17 cellular contexts compared by ENCODE assay signal in genomic region chr1:29394521-29394921, GRCh38.
DNase-seq lines count a peak whose midpoint lies in the region; ATAC-seq and TF ChIP-seq lines count a peak whose summit lies in the region.
"Had no signal": no experiment of that assay in that cellular context is flagged by ENCODE, and none has a peak within 500 bp of the region (broad histone marks: within the 10 kb centered on the region; RNA-seq: fewer than 3 reads in every experiment).

No MANE protein-coding gene starts in this region.

- H3K36me3 ChIP-seq in vagina, result no peaks in the 10 kb centered on the region
- no peaks in the 10 kb centered on the region for H3K36me3 ChIP-seq in upper lobe of right lung

- no peak for ATAC-seq in upper lobe of right lung
- ATAC-seq: PC-3 had no signal

- peaks cover 6% of the 10 kb centered on the region for H3K9me3 Mint-ChIP-seq in nephron progenitor cell

- H3K4me3 Mint-ChIP-seq in nephron progenitor cell, result no peak overlapping the region
- H3K4me3 Mint-ChIP-seq: CD8-positive, alpha-beta memory T cell; IgD-negative memory B cell had no signal

- H3K27me3 ChIP-seq in vagina (no peaks in the 10 kb centered on the region), upper lobe of right lung (peaks cover 23% of the 10 kb centered on the region)

- no peak for TF ChIP-seq POLR2A in vagina (IDR thresholded peaks at IDR 0.05)

- H3K4me1 ChIP-seq in vagina, result no peaks in the 10 kb centered on the region
- no peaks in the 10 kb centered on the region for H3K4me1 ChIP-seq in upper lobe of right lung

- DNase-seq in activated CD8-positive, alpha-beta memory T cell treated with anti-CD3 and anti-CD28 coated beads for 24 hours, result peak; percentile 44
- no peak for DNase-seq in activated CD8-positive, alpha-beta memory T cell treated with anti-CD3 and anti-CD28 coated beads, Interleukin-2, amount 50 U/mL, for 4 hours
- DNase-seq in NCI-H69 (lab: John Stamatoyannopoulos, UW), result peak; percentile 25
- DNase-seq in nephron progenitor cell, result no peak
- peak; percentile 76 to 95 for DNase-seq in vagina (ENCODE audit: extremely low spot score in 2 of 2)
- DNase-seq in EL, result no peak
- DNase-seq in activated naive CD4-positive, alpha-beta T cell treated with anti-CD3 and anti-CD28 coated beads, Interleukin-2, amount 50 U/mL, for 16 hours, result no peak
- DNase-seq in upper lobe of right lung, result no peak
- DNase-seq: CD8-positive, alpha-beta memory T cell; MV-4-11; NCI-H2081; NCI-H2171 treated with DMSO at 0.1 percent for 48 hours; NCI-H524 treated with DMSO at 0.1 percent for 48 hours; PC-3; SHP77 had no signal

- H3K27ac ChIP-seq in vagina, result no peak overlapping the region
- no peak overlapping the region for H3K27ac ChIP-seq in upper lobe of right lung
- H3K27ac ChIP-seq: C4-2B had no signal

- H3K36me3 Mint-ChIP-seq in nephron progenitor cell (ENCODE audit: low read depth), result no peaks in the 10 kb centered on the region
- H3K36me3 Mint-ChIP-seq: CD8-positive, alpha-beta memory T cell; IgD-negative memory B cell had no signal

- peak overlapping the region; percentile 54 for H3K27ac Mint-ChIP-seq in nephron progenitor cell
- H3K27ac Mint-ChIP-seq: CD8-positive, alpha-beta memory T cell; IgD-negative memory B cell had no signal

- H3K9me3 ChIP-seq in vagina, result no peaks in the 10 kb centered on the region
- no peaks in the 10 kb centered on the region for H3K9me3 ChIP-seq in upper lobe of right lung

- H3K4me1 Mint-ChIP-seq in nephron progenitor cell, result peaks cover 37% of the 10 kb centered on the region
- H3K4me1 Mint-ChIP-seq: CD8-positive, alpha-beta memory T cell; IgD-negative memory B cell had no signal

- H3K27me3 Mint-ChIP-seq in nephron progenitor cell (ENCODE audit: low read depth, poor library complexity), result peaks cover 17% of the 10 kb centered on the region

- TF ChIP-seq CTCF in nephron progenitor cell (IDR thresholded peaks at IDR 0.05) (no peak), vagina (IDR thresholded peaks at IDR 0.05) (no peak), upper lobe of right lung (IDR thresholded peaks at IDR 0.05) (no peak)

- H3K4me3 ChIP-seq in vagina, result no peak overlapping the region
- H3K4me3 ChIP-seq in upper lobe of right lung, result no peak overlapping the region

- intact Hi-C loops in vagina (cut with DNase I) (no loop called here), upper lobe of right lung (cut with DNase I) (no loop called here)

Comparison
In these comparisons a context has a peak if more than half of its experiments do, and no peak if none do; other contexts are left out.
1. DNase-seq: peak in activated CD8-positive, alpha-beta memory T cell treated with anti-CD3 and anti-CD28 coated beads for 24 hours (single experiment), NCI-H69 (single experiment) and vagina (2 of 2); none in activated CD8-positive, alpha-beta memory T cell treated with anti-CD3 and anti-CD28 coated beads, Interleukin-2, amount 50 U/mL, for 4 hours (single experiment), nephron progenitor cell (single experiment), EL (single experiment), activated naive CD4-positive, alpha-beta T cell treated with anti-CD3 and anti-CD28 coated beads, Interleukin-2, amount 50 U/mL, for 16 hours (single experiment) and upper lobe of right lung (single experiment).